Comparison of ENCODE assay signal across 8 cellular contexts in the genomic region with DNA sequence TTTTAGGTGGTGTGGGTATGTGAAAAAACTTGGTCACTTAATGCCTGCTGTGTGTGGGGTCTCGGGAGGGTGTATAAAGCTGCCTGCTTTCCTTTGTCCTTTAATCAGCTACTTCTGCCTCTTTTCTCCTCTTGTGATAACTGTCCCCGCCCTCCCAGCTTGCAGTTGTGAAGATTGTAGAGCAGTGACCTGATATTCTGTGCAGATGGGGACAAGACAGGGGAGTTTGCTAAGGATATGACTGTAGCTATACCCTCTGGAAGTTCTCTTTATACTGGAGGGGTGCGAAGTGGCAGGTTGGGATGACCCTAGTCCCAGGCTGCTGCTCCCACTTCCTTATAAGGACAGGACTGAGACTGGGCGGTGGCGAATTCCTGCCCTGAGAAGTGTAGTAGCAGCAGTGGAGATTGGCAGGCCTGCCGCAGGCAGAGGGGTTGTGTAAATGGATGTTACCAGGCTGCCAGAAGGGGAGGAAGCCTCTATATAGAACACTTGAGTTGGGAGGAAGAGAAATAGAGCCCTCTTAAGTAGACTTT. TPM values are rescaled to one million over a fixed set of nuclear protein-coding genes. Genes with fewer than 3 reads are reported as not detected.
A peak's percentile ranks its signal among the peaks of the same experiment; 100 is the strongest.
DNase-seq lines count a peak whose midpoint lies in the region; ATAC-seq, FAIRE-seq and TF ChIP-seq lines count a peak whose summit lies in the region.

No MANE protein-coding gene starts in this region.

- TSS peak; percentile 65 for BruUV-seq in Caco-2 (replicated peaks; lab: Mats Ljungman, UMichigan)

- no peaks in the 10 kb centered on the region for H3K9me3 Mint-ChIP-seq in Caco-2 (ENCODE audit: unreplicated experiment)
- no peaks in the 10 kb centered on the region for H3K9me3 Mint-ChIP-seq in stimulated activated effector memory CD8-positive, alpha-beta T cell treated with anti-CD3 and anti-CD28 coated beads, Interleukin-12 subunit alpha, Interleukin-12 subunit beta, amount 100 ng/mL, for 72 hours

- H3K4me3 ChIP-seq in Caco-2 (ENCODE audit: low read depth, low read length): peak overlapping the region; percentile 59
- peak overlapping the region; percentile 96 for H3K4me3 ChIP-seq in coronary artery

- peaks cover 33% of the 10 kb centered on the region for H3K4me1 Mint-ChIP-seq in Caco-2 (ENCODE audit: low read depth, unreplicated experiment)
- H3K4me1 Mint-ChIP-seq in stimulated activated effector memory CD8-positive, alpha-beta T cell treated with anti-CD3 and anti-CD28 coated beads, Interleukin-12 subunit alpha, Interleukin-12 subunit beta, amount 100 ng/mL, for 72 hours: peaks cover 70% of the 10 kb centered on the region

- no peaks in the 10 kb centered on the region for H3K27me3 ChIP-seq in Caco-2 (replicated peaks; ENCODE audit: control insufficient read depth, insufficient read depth, low read length)
- H3K27me3 ChIP-seq in layer of hippocampus (ENCODE audit: control insufficient read depth, insufficient read depth, low read length): no peaks in the 10 kb centered on the region

- H3K27ac ChIP-seq in coronary artery (peak overlapping the region; percentile 98 to 100), layer of hippocampus (ENCODE audit: low read depth, low read length) (peak overlapping the region; percentile 89)

- H3K27me3 Mint-ChIP-seq in Caco-2 (ENCODE audit: insufficient read depth, unreplicated experiment): no peaks in the 10 kb centered on the region

- peaks cover 14% of the 10 kb centered on the region for H3K4me1 ChIP-seq in Caco-2

- POLR2A ChIA-PET in Caco-2 (lab: Charles Lee): interaction anchor here (0.8 to 2.2 kb wide), 9 partner anchors 30 to 201 kb away, joined by 3 to 27 read pairs (median 6); partner anchors contain the start of genes ESYT1, PA2G4, RNF41 and SMARCC2

- ATAC-seq in stimulated activated effector memory CD8-positive, alpha-beta T cell treated with anti-CD3 and anti-CD28 coated beads, Interleukin-12 subunit alpha, Interleukin-12 subunit beta, amount 100 ng/mL, for 72 hours: no peak
- ATAC-seq in HG03520 (IDR thresholded peaks at IDR 0.05; ENCODE audit: unreplicated experiment): no peak

- FAIRE-seq in D721Med (lab: Jason Lieb, UNC): no peak

- no peaks in the 10 kb centered on the region for H3K9me3 ChIP-seq in Caco-2

- H3K36me3 Mint-ChIP-seq in Caco-2 (ENCODE audit: insufficient read depth, unreplicated experiment): peaks cover 78% of the 10 kb centered on the region
- H3K36me3 Mint-ChIP-seq in stimulated activated effector memory CD8-positive, alpha-beta T cell treated with anti-CD3 and anti-CD28 coated beads, Interleukin-12 subunit alpha, Interleukin-12 subunit beta, amount 100 ng/mL, for 72 hours: peaks cover 98% of the 10 kb centered on the region

- no peaks in the 10 kb centered on the region; the same call in none of the 2 replicates for H3K36me3 ChIP-seq in Caco-2 (ENCODE audit: control insufficient read depth, insufficient read depth, low read length)

- DNase-seq in Caco-2 (peak; percentile 75 to 83), HPDE6-E6E7 (ENCODE audit: extremely low spot score) (peak; percentile 44), SIG-M5 treated with dmso at 0.1 percent for 504 hours (lab: John Stamatoyannopoulos, UW; ENCODE audit: unreplicated experiment) (peak; percentile 89), coronary artery (ENCODE audit: low spot score) (peak; percentile 92), D721Med (ENCODE audit: insufficient read length, low spot score) (no peak)
- DNase-seq in stimulated activated effector memory CD8-positive, alpha-beta T cell treated with anti-CD3 and anti-CD28 coated beads, Interleukin-12 subunit alpha, Interleukin-12 subunit beta, amount 100 ng/mL, for 72 hours (ENCODE audit: low spot score in 2 of 2): no peak

- H3K4me3 Mint-ChIP-seq in Caco-2 (ENCODE audit: unreplicated experiment): peak overlapping the region; percentile 79
- peak overlapping the region; percentile 97 for H3K4me3 Mint-ChIP-seq in stimulated activated effector memory CD8-positive, alpha-beta T cell treated with anti-CD3 and anti-CD28 coated beads, Interleukin-12 subunit alpha, Interleukin-12 subunit beta, amount 100 ng/mL, for 72 hours

- H3K27ac Mint-ChIP-seq in Caco-2 (ENCODE audit: unreplicated experiment): peak overlapping the region; percentile 88
- peak overlapping the region; percentile 98 for H3K27ac Mint-ChIP-seq in stimulated activated effector memory CD8-positive, alpha-beta T cell treated with anti-CD3 and anti-CD28 coated beads, Interleukin-12 subunit alpha, Interleukin-12 subunit beta, amount 100 ng/mL, for 72 hours

- CTCF ChIA-PET in Caco-2 (lab: Charles Lee): interaction anchor here (1.7 to 2.2 kb wide), 3 partner anchors 30 to 40 kb away, joined by 7 to 24 read pairs (median 14); partner anchors contain the start of genes ESYT1, SMARCC2 and ZC3H10

- intact Hi-C loops in Caco-2 (cut with micrococcal nuclease; ENCODE audit: unreplicated experiment): loop anchor here (1.0 kb wide), 1 partner anchor 30 kb away; the partner anchor contains the start of gene SMARCC2

- TF ChIP-seq CTCF in Caco-2 (IDR thresholded peaks at IDR 0.05; ENCODE audit: insufficient read depth in 1 of 2, low read depth in 1 of 2, low read length in 1 of 2, severe bottlenecking in 1 of 2, unreplicated experiment in 1 of 2) (no peak), coronary artery (IDR thresholded peaks at IDR 0.05) (no peak), D721Med (IDR thresholded peaks at IDR 0.05; ENCODE audit: insufficient read depth, missing control alignments) (no peak)

RNA-seq across cellular contexts. Expression of gene MYL6, which starts 0.8 kb away (rescaled TPM):
- 960 and 1,174 TPM in 2 replicates for total RNA-seq in Caco-2 (2022)

RNA-seq across cellular contexts. Expression of gene MYL6B, which starts 6.6 kb away (rescaled TPM):
- total RNA-seq in Caco-2 (2022): 40.5 and 44.8 TPM in 2 replicates

RNA-seq across cellular contexts. Expression of gene SMARCC2, which starts 30.3 kb away (rescaled TPM):
- total RNA-seq in Caco-2 (2022): 89.1 and 94.8 TPM in 2 replicates

RNA-seq across cellular contexts. Expression of gene ESYT1, which starts 30.9 kb away (rescaled TPM):
- 70.4 and 79.0 TPM in 2 replicates for total RNA-seq in Caco-2 (2022)

RNA-seq across cellular contexts. Expression of gene ZC3H10, which starts 40.9 kb away (rescaled TPM):
- total RNA-seq in Caco-2 (2022): 3.5 and 4.4 TPM in 2 replicates

Comparison
In these comparisons a context has a peak if more than half of its experiments do, and no peak if none do; other contexts are left out.
1. DNase-seq: peak in Caco-2 (2 of 2), HPDE6-E6E7 (single experiment), SIG-M5 treated with dmso at 0.1 percent for 504 hours (single experiment) and coronary artery (single experiment); none in stimulated activated effector memory CD8-positive, alpha-beta T cell treated with anti-CD3 and anti-CD28 coated beads, Interleukin-12 subunit alpha, Interleukin-12 subunit beta, amount 100 ng/mL, for 72 hours (0 of 2) and D721Med (single experiment).